ENCODE assay signal across 31 cellular contexts in the genomic region with DNA sequence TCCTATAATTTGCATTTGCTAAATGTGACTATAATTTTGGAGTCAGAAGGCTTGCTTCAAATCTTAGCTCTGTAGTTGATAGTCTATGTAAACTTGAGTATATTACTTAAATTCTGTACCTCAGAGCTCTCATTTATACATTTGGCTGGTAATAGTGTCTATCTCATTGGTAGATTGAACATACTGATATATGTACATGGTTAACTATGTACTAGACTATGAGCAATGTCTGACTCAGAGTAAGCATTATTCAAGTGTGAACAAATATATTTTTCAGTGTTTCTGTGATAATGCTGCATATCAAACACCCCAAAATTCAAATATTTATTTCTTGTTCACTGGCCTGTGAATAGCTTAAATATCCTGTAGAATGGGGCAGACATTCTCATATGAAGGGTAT.
"Had no signal": no experiment of that assay in that cellular context is flagged by ENCODE, and none has a peak within 500 bp of the region (broad histone marks: within the 10 kb centered on the region; RNA-seq: fewer than 3 reads in every experiment).

No MANE protein-coding gene starts in this region.

- H3K27me3 ChIP-seq: adrenal gland, body of pancreas, cardiac muscle cell, colonic mucosa, gastrocnemius medialis, heart left ventricle had no signal

- DNase-seq: activated B cell treated with CpG ODN at 0.5 μM for 24 hours; activated CD4-positive, alpha-beta T cell treated with anti-CD3 and anti-CD28 coated beads for 48 hours; activated CD4-positive, alpha-beta T cell treated with anti-CD3 and anti-CD28 coated beads, Interleukin-2, amount 50 U/mL, for 1 hour; activated CD4-positive, alpha-beta T cell treated with anti-CD3 and anti-CD28 coated beads, Interleukin-2, amount 50 U/mL, for 48 hours; activated CD8-positive, alpha-beta memory T cell treated with anti-CD3 and anti-CD28 coated beads for 24 hours; activated CD8-positive, alpha-beta T cell treated with anti-CD3 and anti-CD28 coated beads for 36 hours; activated effector memory CD4-positive, alpha-beta T cell treated with Interleukin-2 at 50 U/mL for 16 hours; activated gamma-delta T cell treated with Interleukin-2 at 50 U/mL for 16 hours; activated naive CD4-positive, alpha-beta T cell treated with anti-CD3 and anti-CD28 coated beads, Interleukin-2, amount 50 U/mL, for 16 hours; activated naive CD4-positive, alpha-beta T cell treated with Interleukin-2 at 50 U/mL for 16 hours; activated T-cell treated with anti-CD3 and anti-CD28 coated beads, Interleukin-2, amount 50 U/mL, for 4 hours; adrenal gland; amygdala; aorta; body of pancreas; central memory CD4-positive, alpha-beta T cell; cerebellar nuclear complex; colonic mucosa; effector CD8-positive, alpha-beta T cell; foreskin fibroblast; gastrocnemius medialis; glutamatergic neuron; heart left ventricle; hypothalamus; T1000; WERI-Rb-1 had no signal

- H3K9me3 ChIP-seq: adrenal gland, body of pancreas, colonic mucosa, gastrocnemius medialis had no signal

- ATAC-seq: activated CD4-positive, CD25-positive, alpha-beta regulatory T cell treated with anti-CD3 and anti-CD28 coated beads, Interleukin-2, amount 50 U/mL, for 24 hours; activated CD8-positive, alpha-beta T cell treated with anti-CD3 and anti-CD28 coated beads for 36 hours; activated T-cell treated with anti-CD3 and anti-CD28 coated beads, Interleukin-2, amount 50 U/mL, for 4 hours; activated T-helper 17 cell treated with anti-CD3 and anti-CD28 coated beads, Interleukin-2, amount 50 U/mL, for 72 hours; body of pancreas; esophagus mucosa; gastrocnemius medialis; heart left ventricle had no signal

- H3K4me1 ChIP-seq: adrenal gland, body of pancreas, colonic mucosa, gastrocnemius medialis, heart left ventricle had no signal

- FAIRE-seq: endometrium had no signal

- H3K36me3 ChIP-seq: adrenal gland, cardiac muscle cell, colonic mucosa, gastrocnemius medialis, heart left ventricle, WERI-Rb-1 had no signal

- H3K4me3 ChIP-seq: adrenal gland, body of pancreas, cardiac muscle cell, colonic mucosa, gastrocnemius medialis, heart left ventricle had no signal
